8 cellular contexts compared by ENCODE assay signal in genomic region chr14:76762617-76763361, GRCh38. TPM values are rescaled to one million over a fixed set of nuclear protein-coding genes. Genes with fewer than 3 reads are reported as not detected.
DNase-seq lines count a peak whose midpoint lies in the region; ATAC-seq and TF ChIP-seq lines count a peak whose summit lies in the region.

No MANE protein-coding gene starts in this region.

- no peaks in the 10 kb centered on the region for H3K27me3 ChIP-seq in CD8-positive, alpha-beta T cell (ENCODE audit: insufficient read depth, low read length)
- H3K27me3 ChIP-seq in ovary = no peaks in the 10 kb centered on the region

- POLR2A ChIA-PET in CD8-positive, alpha-beta T cell (lab: Charles Lee) = no interaction called here

- TF ChIP-seq CTCF in CD8-positive, alpha-beta T cell (IDR thresholded peaks at IDR 0.05) = no peak
- TF ChIP-seq CTCF in foreskin fibroblast (IDR thresholded peaks at IDR 0.05; ENCODE audit: low read depth, low read length) (no peak), ovary (IDR thresholded peaks at IDR 0.05) (no peak)

- TF ChIP-seq EP300 in ovary (IDR thresholded peaks at IDR 0.05) = no peak

- DNase-seq in CD8-positive, alpha-beta T cell = peak in 1 of 7 experiments; percentile 39
- DNase-seq in T-helper 17 cell (no peak), foreskin fibroblast (peak in 1 of 2 donors; percentile 50), ovary (peak in 1 of 5 donors; percentile 39), HPDE6-E6E7 (ENCODE audit: extremely low spot score) (no peak), NOMO-1 (lab: John Stamatoyannopoulos, UW; ENCODE audit: unreplicated experiment in 2 of 2) (no peak)
- no peak for DNase-seq in stimulated activated CD4-positive, alpha-beta T cell treated with anti-CD3 and anti-CD28 coated beads, Interleukin-4, amount 100 ng/mL, for 24 hours

- no peaks in the 10 kb centered on the region for H3K9me3 ChIP-seq in CD8-positive, alpha-beta T cell (ENCODE audit: low read length)
- H3K9me3 ChIP-seq in T-helper 17 cell (ENCODE audit: control insufficient read depth, low read length, poor library complexity, severe bottlenecking) (no peaks in the 10 kb centered on the region), ovary (no peaks in the 10 kb centered on the region)

- CTCF ChIA-PET in CD8-positive, alpha-beta T cell (lab: Charles Lee) = no interaction called here

- H3K4me1 ChIP-seq in CD8-positive, alpha-beta T cell (ENCODE audit: insufficient read depth, low read length) = peaks cover 10% of the 10 kb centered on the region
- H3K4me1 ChIP-seq in ovary (ENCODE audit: insufficient read depth) = peaks cover 11% of the 10 kb centered on the region

- no peaks in the 10 kb centered on the region for H3K36me3 ChIP-seq in CD8-positive, alpha-beta T cell (ENCODE audit: insufficient read depth, low read length)
- no peaks in the 10 kb centered on the region for H3K36me3 ChIP-seq in ovary

- H3K27ac ChIP-seq in CD8-positive, alpha-beta T cell (ENCODE audit: low read depth, low read length) = no peak overlapping the region
- H3K27ac ChIP-seq in ovary = no peak overlapping the region

- H3K4me3 Mint-ChIP-seq in CD8-positive, alpha-beta T cell = peak overlapping the region; percentile 81
- H3K4me3 Mint-ChIP-seq in T-helper 17 cell = peak overlapping the region; percentile 92

- no peak for ATAC-seq in CD8-positive, alpha-beta T cell
- no peak for ATAC-seq in T-helper 17 cell
- ATAC-seq in GM18520 (IDR thresholded peaks at IDR 0.05; ENCODE audit: unreplicated experiment) = no peak

- no peaks in the 10 kb centered on the region for H3K9me3 Mint-ChIP-seq in CD8-positive, alpha-beta T cell

- intact Hi-C loops in CD8-positive, alpha-beta T cell (cut with DNase I, micrococcal nuclease) = no loop called here
- intact Hi-C loops in ovary (cut with DNase I) = no loop called here

- peak overlapping the region; percentile 52 for H3K4me3 ChIP-seq in CD8-positive, alpha-beta T cell (ENCODE audit: low read depth, low read length)
- H3K4me3 ChIP-seq in foreskin fibroblast (ENCODE audit: low read depth in 1 of 2, low read length in 2 of 2) (peak overlapping the region; percentile 70 to 76), ovary (peak overlapping the region; percentile 76)

- H3K4me1 Mint-ChIP-seq in CD8-positive, alpha-beta T cell (ENCODE audit: low read depth) = peaks cover 15% of the 10 kb centered on the region
- H3K4me1 Mint-ChIP-seq in T-helper 17 cell = peaks cover 22% of the 10 kb centered on the region

- H3K36me3 Mint-ChIP-seq in CD8-positive, alpha-beta T cell = no peaks in the 10 kb centered on the region
- H3K36me3 Mint-ChIP-seq in T-helper 17 cell (ENCODE audit: low read depth) = peaks cover 3% of the 10 kb centered on the region

- peaks cover 36% of the 10 kb centered on the region for H3K27me3 Mint-ChIP-seq in CD8-positive, alpha-beta T cell (ENCODE audit: low read depth)
- peaks cover 15% of the 10 kb centered on the region for H3K27me3 Mint-ChIP-seq in T-helper 17 cell

- 25 to 29% (median 27%) methylated on average over 26 to 27 of the region's 27 CpGs for WGBS in ovary, 3 donors

- no peak for TF ChIP-seq POLR2A in ovary (IDR thresholded peaks at IDR 0.05)

- no peak overlapping the region for H3K27ac Mint-ChIP-seq in CD8-positive, alpha-beta T cell
- H3K27ac Mint-ChIP-seq in T-helper 17 cell = peak overlapping the region; percentile 96

RNA-seq across cellular contexts. Expression of gene VASH1, which starts 1.5 kb away (rescaled TPM):
- total RNA-seq in CD8-positive, alpha-beta T cell = 1 to 10 TPM; 3.0 to 4.0 TPM
- 10 to 100 TPM; 11.7 to 16.8 TPM for total RNA-seq in T-helper 17 cell
- 10 to 100 TPM in 5 of 7 donors, 1 to 10 TPM in 2; 5.1 to 23.8 (median 16.7) TPM for total RNA-seq in ovary
- 10 to 100 TPM; 10.9 to 21.6 TPM for polyA plus RNA-seq in ovary

RNA-seq across cellular contexts. Expression of gene ANGEL1, which starts 49.9 kb away (rescaled TPM):
- total RNA-seq in CD8-positive, alpha-beta T cell = 1 to 10 TPM; 6.4 to 6.6 TPM
- total RNA-seq in T-helper 17 cell (10 to 100 TPM; 11.9 to 14.0 TPM), ovary (10 to 100 TPM; 13.9 to 24.4 (median 19.4) TPM)
- 10 to 100 TPM; 13.8 to 26.0 TPM for polyA plus RNA-seq in ovary
